Comparison of ENCODE assay signal across 8 cellular contexts in genomic region chr6:692858-693736, GRCh38. TPM values are rescaled to one million over a fixed set of nuclear protein-coding genes. Genes with fewer than 3 reads are reported as not detected.
A peak's percentile ranks its signal among the peaks of the same experiment; 100 is the strongest.
DNase-seq lines count a peak whose midpoint lies in the region; ATAC-seq and TF ChIP-seq lines count a peak whose summit lies in the region.

A gene with protein sequence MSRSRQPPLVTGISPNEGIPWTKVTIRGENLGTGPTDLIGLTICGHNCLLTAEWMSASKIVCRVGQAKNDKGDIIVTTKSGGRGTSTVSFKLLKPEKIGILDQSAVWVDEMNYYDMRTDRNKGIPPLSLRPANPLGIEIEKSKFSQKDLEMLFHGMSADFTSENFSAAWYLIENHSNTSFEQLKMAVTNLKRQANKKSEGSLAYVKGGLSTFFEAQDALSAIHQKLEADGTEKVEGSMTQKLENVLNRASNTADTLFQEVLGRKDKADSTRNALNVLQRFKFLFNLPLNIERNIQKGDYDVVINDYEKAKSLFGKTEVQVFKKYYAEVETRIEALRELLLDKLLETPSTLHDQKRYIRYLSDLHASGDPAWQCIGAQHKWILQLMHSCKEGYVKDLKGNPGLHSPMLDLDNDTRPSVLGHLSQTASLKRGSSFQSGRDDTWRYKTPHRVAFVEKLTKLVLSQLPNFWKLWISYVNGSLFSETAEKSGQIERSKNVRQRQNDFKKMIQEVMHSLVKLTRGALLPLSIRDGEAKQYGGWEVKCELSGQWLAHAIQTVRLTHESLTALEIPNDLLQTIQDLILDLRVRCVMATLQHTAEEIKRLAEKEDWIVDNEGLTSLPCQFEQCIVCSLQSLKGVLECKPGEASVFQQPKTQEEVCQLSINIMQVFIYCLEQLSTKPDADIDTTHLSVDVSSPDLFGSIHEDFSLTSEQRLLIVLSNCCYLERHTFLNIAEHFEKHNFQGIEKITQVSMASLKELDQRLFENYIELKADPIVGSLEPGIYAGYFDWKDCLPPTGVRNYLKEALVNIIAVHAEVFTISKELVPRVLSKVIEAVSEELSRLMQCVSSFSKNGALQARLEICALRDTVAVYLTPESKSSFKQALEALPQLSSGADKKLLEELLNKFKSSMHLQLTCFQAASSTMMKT (minus strand): TSS chr6:693139. CDS start chr6:637818, 55,321 bp downstream.

- H3K4me2 ChIP-seq in neural progenitor cell, result peak within 1 kb of the TSS; percentile 92

- H3K4me3 Mint-ChIP-seq in neural progenitor cell, result peak within 1 kb of the TSS; percentile 97

- H4K20me1 ChIP-seq in neural progenitor cell (ENCODE audit: low read depth), result peaks cover 29% of the 10 kb centered on the region

- DNase-seq in ELF-1 (ENCODE audit: low read depth, low spot score), result peak; percentile 91
- DNase-seq in KG1 (lab: John Stamatoyannopoulos, UW), result peak; percentile 75
- DNase-seq in SJCRH30, result peak; percentile 74
- DNase-seq in activated gamma-delta T cell treated with Interleukin-2 at 50 U/mL for 16 hours, result peak; percentile 81
- DNase-seq in foreskin keratinocyte, result peak; percentile 31 to 67
- DNase-seq in neural progenitor cell (ENCODE audit: low spot score), result peak; percentile 96

- ATAC-seq in GM21723 (IDR thresholded peaks at IDR 0.05; ENCODE audit: unreplicated experiment) (peak; percentile 91), foreskin keratinocyte (peak; percentile 89)

- peaks cover 43% of the 10 kb centered on the region for H3K79me2 ChIP-seq in neural progenitor cell (ENCODE audit: low read depth)

- H3K4me1 ChIP-seq in SJCRH30 (no peaks in the 10 kb centered on the region), foreskin keratinocyte (peaks cover 9% of the 10 kb centered on the region), neural progenitor cell (peaks cover 8% of the 10 kb centered on the region), stomach smooth muscle (ENCODE audit: control insufficient read depth, insufficient read depth, low read length) (peaks cover 19% of the 10 kb centered on the region)

- peak within 1 kb of the TSS; percentile 48 for H3K9ac ChIP-seq in neural progenitor cell
- H3K9ac ChIP-seq in stomach smooth muscle (ENCODE audit: low read length in 2 of 2), result peak within 1 kb of the TSS; percentile 86 to 87

- H3K9me3 ChIP-seq in SJCRH30 (replicated peaks), result no peaks in the 10 kb centered on the region
- H3K9me3 ChIP-seq in neural progenitor cell (ENCODE audit: low read depth), result no peaks in the 10 kb centered on the region
- no peaks in the 10 kb centered on the region for H3K9me3 ChIP-seq in stomach smooth muscle (ENCODE audit: control insufficient read depth in 2 of 2, low read length in 2 of 2)

- H3K9me3 Mint-ChIP-seq in neural progenitor cell, result no peaks in the 10 kb centered on the region

- H2AFZ ChIP-seq in neural progenitor cell (replicated peaks), result peak within 1 kb of the TSS; percentile 95

- H3K36me3 ChIP-seq in SJCRH30 (no peaks in the 10 kb centered on the region), neural progenitor cell (no peaks in the 10 kb centered on the region), stomach smooth muscle (ENCODE audit: control insufficient read depth in 2 of 2, insufficient read depth in 2 of 2, low read length in 2 of 2) (no peaks in the 10 kb centered on the region)

- no peaks in the 10 kb centered on the region for H3F3A ChIP-seq in neural progenitor cell (ENCODE audit: low read depth)

- no peaks in the 10 kb centered on the region for H3K36me3 Mint-ChIP-seq in neural progenitor cell

- peak within 1 kb of the TSS; percentile 81 for H3K27ac Mint-ChIP-seq in neural progenitor cell

- TF ChIP-seq CTCF in foreskin keratinocyte (conservative IDR thresholded peaks at IDR 0.05), result no peak
- TF ChIP-seq CTCF in neural progenitor cell (IDR thresholded peaks at IDR 0.05), result no peak

- H3K27me3 Mint-ChIP-seq in neural progenitor cell (ENCODE audit: insufficient read depth, low read depth), result peaks cover 6% of the 10 kb centered on the region

- H3K27me3 ChIP-seq in SJCRH30 (no peaks in the 10 kb centered on the region), foreskin keratinocyte (no peaks in the 10 kb centered on the region), neural progenitor cell (no peaks in the 10 kb centered on the region), stomach smooth muscle (ENCODE audit: control insufficient read depth in 1 of 2, insufficient read depth in 2 of 2, low read length in 2 of 2) (no peaks in the 10 kb centered on the region)

- H3K27ac ChIP-seq in SJCRH30 (peak within 1 kb of the TSS; percentile 35; the same call in 1 of the 2 replicates), foreskin keratinocyte (peak within 1 kb of the TSS; percentile 2), neural progenitor cell (peak within 1 kb of the TSS; percentile 51), stomach smooth muscle (ENCODE audit: low read length) (peak within 1 kb of the TSS; percentile 18)

- H3K4me3 ChIP-seq in SJCRH30 (peak within 1 kb of the TSS; percentile 71), neural progenitor cell (peak within 1 kb of the TSS; percentile 90), stomach smooth muscle (ENCODE audit: low read length in 2 of 2) (peak within 1 kb of the TSS; percentile 93 to 96)

- peaks cover 16% of the 10 kb centered on the region for H3K4me1 Mint-ChIP-seq in neural progenitor cell

RNA-seq across cellular contexts. Expression of the gene that starts here (rescaled TPM):
- total RNA-seq in SJCRH30 (2014; rRNA removed; shearing (Covaris generic)), result 20.1 and 22.3 TPM in 2 replicates
- 27.0 and 31.5 TPM in 2 replicates for total RNA-seq in foreskin keratinocyte
- polyA plus RNA-seq in foreskin keratinocyte, result 10.6 and 10.8 TPM in 2 replicates
- 37.3 and 46.5 TPM in 2 replicates for total RNA-seq in neural progenitor cell (ENCODE audit: low replicate concordance)

Comparison
In these comparisons a context has a peak if more than half of its experiments do, and no peak if none do; other contexts are left out.
1. Peak in every context shown above with its lines: DNase-seq, ATAC-seq, H3K4me3 ChIP-seq and H3K27ac ChIP-seq.